ENCODE assay signal across 1 cellular context in the genomic region with DNA sequence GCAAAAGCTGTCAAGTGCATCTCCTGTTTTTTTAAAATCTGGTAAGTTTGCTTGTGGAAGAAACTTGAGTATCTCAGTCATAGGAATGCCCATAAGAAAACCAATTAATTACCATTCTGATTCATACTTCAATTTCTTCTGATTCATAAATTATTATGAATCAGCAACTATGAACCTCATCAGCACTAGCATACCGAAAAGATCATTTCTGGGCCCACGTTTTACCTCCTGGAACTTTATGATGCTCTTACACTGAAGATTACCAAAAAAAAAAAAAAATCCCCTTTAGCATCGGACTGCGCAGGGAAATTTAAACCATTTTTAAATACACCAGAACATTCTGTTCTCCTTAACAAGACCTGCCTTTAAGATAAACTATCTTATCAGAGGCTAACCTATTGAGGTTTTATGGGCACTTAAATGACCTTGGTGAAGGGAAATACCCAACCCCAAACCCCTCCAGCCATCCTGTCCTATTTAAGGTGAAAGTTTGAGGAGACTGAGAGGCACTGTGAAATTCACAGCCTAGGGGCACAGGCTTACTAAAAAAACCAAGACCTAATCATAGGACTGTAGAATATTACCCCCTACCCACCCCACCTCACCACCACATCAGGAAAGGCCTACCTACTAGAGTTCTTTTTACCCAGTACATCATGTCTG.
TF ChIP-seq lines count a peak whose summit lies in the region.

No MANE protein-coding gene starts in this region.

TF ChIP-seq in H1, 55 proteins besides CTCF, POLR2A, EP300 and RAD21:
- TF ChIP-seq CEBPB (IDR thresholded peaks at IDR 0.05; ENCODE audit: low read depth, low read length): no peak
- TF ChIP-seq TBP (IDR thresholded peaks at IDR 0.05; ENCODE audit: low read depth, low read length): no peak
- TF ChIP-seq, protein P1, sequence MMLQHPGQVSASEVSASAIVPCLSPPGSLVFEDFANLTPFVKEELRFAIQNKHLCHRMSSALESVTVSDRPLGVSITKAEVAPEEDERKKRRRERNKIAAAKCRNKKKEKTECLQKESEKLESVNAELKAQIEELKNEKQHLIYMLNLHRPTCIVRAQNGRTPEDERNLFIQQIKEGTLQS (IDR thresholded peaks at IDR 0.05; ENCODE audit: insufficient read depth, low read depth, low read length): no peak
